ENCODE assay signal across 10 cellular contexts in genomic region chr12:50032516-50033316, GRCh38. TPM values are rescaled to one million over a fixed set of nuclear protein-coding genes. Genes with fewer than 3 reads are reported as not detected.
DNase-seq lines count a peak whose midpoint lies in the region; ATAC-seq, FAIRE-seq and TF ChIP-seq lines count a peak whose summit lies in the region.
"Had no signal": no experiment of that assay in that cellular context is flagged by ENCODE, and none has a peak within 500 bp of the region (broad histone marks: within the 10 kb centered on the region; RNA-seq: fewer than 3 reads in every experiment).

No MANE protein-coding gene starts in this region.

- H2AFZ ChIP-seq in mammary epithelial cell (ENCODE audit: low read depth, low read length) = peak overlapping the region; percentile 76
- H2AFZ ChIP-seq in keratinocyte (ENCODE audit: control insufficient read depth, low read length) = peak overlapping the region; percentile 61

- peaks cover 8% of the 10 kb centered on the region for H3K4me1 Mint-ChIP-seq in stimulated activated memory B cell treated with anti-CD40 and anti-IgM and Interleukin-4, amounts not matched to agents 10 μg/mL and 1 μg/mL and 100 μg/mL, for 72 hours

- no peaks in the 10 kb centered on the region for H3K36me3 ChIP-seq in HUES64 (ENCODE audit: insufficient read depth, low read length)
- H3K36me3 ChIP-seq in mammary epithelial cell (ENCODE audit: insufficient read depth, low read length) = no peaks in the 10 kb centered on the region
- no peaks in the 10 kb centered on the region for H3K36me3 ChIP-seq in keratinocyte (ENCODE audit: control insufficient read depth in 2 of 2, extremely low read depth in 1 of 2, insufficient read depth in 2 of 2, low read length in 2 of 2)

- intact Hi-C loops in mammary epithelial cell (cut with micrococcal nuclease) = no loop called here

- H3K4me3 ChIP-seq in HUES64 (ENCODE audit: low read length) (peak overlapping the region; percentile 57), mammary epithelial cell (replicated peaks in 1 of 3; ENCODE audit: insufficient read depth in 1 of 3, low read depth in 2 of 3, low read length in 3 of 3) (no peak overlapping the region), keratinocyte (ENCODE audit: control insufficient read depth in 2 of 3, extremely low read depth in 1 of 3, insufficient read depth in 2 of 3, low read depth in 1 of 3, low read length in 3 of 3) (no peak overlapping the region)

- H3K36me3 Mint-ChIP-seq in stimulated activated memory B cell treated with anti-CD40 and anti-IgM and Interleukin-4, amounts not matched to agents 10 μg/mL and 1 μg/mL and 100 μg/mL, for 72 hours = no peaks in the 10 kb centered on the region

- in situ Hi-C loops in mammary epithelial cell (cut with MboI; ENCODE audit: low sequenced_read_pairs in 2 of 2) (no loop called here), GM13977 (cut with MboI; ENCODE audit: low pct_unique_long_range_greater_than_20kb, low sequenced_read_pairs, unreplicated experiment) (no loop called here)

- no TSS peak for BruUV-seq in mammary epithelial cell (replicated peaks; lab: Mats Ljungman, UMichigan)

- H3K9ac ChIP-seq in HUES64 (ENCODE audit: low read depth, low read length) (peak overlapping the region; percentile 9; the same call in 1 of the 2 replicates), mammary epithelial cell (ENCODE audit: insufficient read depth, low read length) (no peak overlapping the region), keratinocyte (ENCODE audit: control insufficient read depth, extremely low read depth, insufficient read depth, low read length) (no peak overlapping the region)

- H3K4me1 ChIP-seq in HUES64 (ENCODE audit: insufficient read depth, low read length) (no peaks in the 10 kb centered on the region), mammary epithelial cell (ENCODE audit: insufficient read depth, low read length) (peaks cover 3% of the 10 kb centered on the region), keratinocyte (ENCODE audit: control insufficient read depth, extremely low read depth, insufficient read depth, low read length) (peaks cover 4% of the 10 kb centered on the region)

- no peaks in the 10 kb centered on the region for H4K20me1 ChIP-seq in mammary epithelial cell (ENCODE audit: insufficient read depth, low read length)
- no peaks in the 10 kb centered on the region for H4K20me1 ChIP-seq in keratinocyte (ENCODE audit: control insufficient read depth, extremely low read depth, insufficient read depth, low read length)

- peak overlapping the region; percentile 25 for H3K27ac Mint-ChIP-seq in stimulated activated memory B cell treated with anti-CD40 and anti-IgM and Interleukin-4, amounts not matched to agents 10 μg/mL and 1 μg/mL and 100 μg/mL, for 72 hours

- FAIRE-seq in keratinocyte (lab: Jason Lieb, UNC) = no peak
- FAIRE-seq: TTC549 had no signal

- no peaks in the 10 kb centered on the region for H3K79me2 ChIP-seq in mammary epithelial cell (ENCODE audit: insufficient read depth, low read length)
- H3K79me2 ChIP-seq in keratinocyte (ENCODE audit: control insufficient read depth, insufficient read depth, low read length) = no peaks in the 10 kb centered on the region

- no peak for DNase-seq in mammary epithelial cell
- no peak for DNase-seq in keratinocyte (ENCODE audit: low read depth, low spot score)
- no peak for DNase-seq in mucosa of gallbladder (ENCODE audit: low spot score)
- no peak for DNase-seq in T1000 (lab: John Stamatoyannopoulos, UW)
- no peak for DNase-seq in GM13977 (ENCODE audit: low spot score)
- DNase-seq: central memory CD4-positive, alpha-beta T cell; NCI-H146 had no signal

- H3K4me2 ChIP-seq in mammary epithelial cell (ENCODE audit: insufficient read depth, low read depth, low read length) = peak overlapping the region; percentile 77
- peak overlapping the region; percentile 16 for H3K4me2 ChIP-seq in keratinocyte (ENCODE audit: control insufficient read depth, extremely low read depth, insufficient read depth, low read depth, low read length)

- CTCF ChIA-PET in mammary epithelial cell (lab: Charles Lee; ENCODE audit: low non-redundant PET) = no interaction called here

- WGBS in HUES64 = 21% methylated on average over 55 of the region's 56 CpGs
- WGBS in mammary epithelial cell (ENCODE audit: low coverage, missing lambda C conversion rate) = 50% methylated on average over 11 of the region's 56 CpGs

- dilution Hi-C loops in mammary epithelial cell (cut with HindIII; ENCODE audit: low sequenced_read_pairs) (no loop called here), keratinocyte (cut with MboI; ENCODE audit: extremely low pct_ligation_motif_present, low sequenced_read_pairs) (no loop called here)

- peak; percentile 55 for ATAC-seq in stimulated activated memory B cell treated with anti-CD40 and anti-IgM and Interleukin-4, amounts not matched to agents 10 μg/mL and 1 μg/mL and 100 μg/mL, for 72 hours

- H3K9me3 Mint-ChIP-seq in stimulated activated memory B cell treated with anti-CD40 and anti-IgM and Interleukin-4, amounts not matched to agents 10 μg/mL and 1 μg/mL and 100 μg/mL, for 72 hours = no peaks in the 10 kb centered on the region

- peaks cover 11% of the 10 kb centered on the region for H3K27me3 Mint-ChIP-seq in stimulated activated memory B cell treated with anti-CD40 and anti-IgM and Interleukin-4, amounts not matched to agents 10 μg/mL and 1 μg/mL and 100 μg/mL, for 72 hours

- H3K27me3 ChIP-seq in HUES64 (ENCODE audit: insufficient read depth, low read length) (peaks cover 10% of the 10 kb centered on the region; the same call in 1 of the 2 replicates), mammary epithelial cell (ENCODE audit: insufficient read depth, low read length) (no peaks in the 10 kb centered on the region), keratinocyte (ENCODE audit: control insufficient read depth, extremely low read depth, insufficient read depth, low read length) (no peaks in the 10 kb centered on the region)

- H3K27ac ChIP-seq in HUES64 (ENCODE audit: low read depth, low read length) = no peak overlapping the region
- H3K27ac ChIP-seq in mammary epithelial cell (ENCODE audit: insufficient read depth, low read depth, low read length) = no peak overlapping the region
- H3K27ac ChIP-seq in keratinocyte (ENCODE audit: control insufficient read depth, insufficient read depth, low read length) = no peak overlapping the region

- no peaks in the 10 kb centered on the region for H3K9me3 ChIP-seq in HUES64 (ENCODE audit: insufficient read depth, low read depth, low read length)
- no peaks in the 10 kb centered on the region for H3K9me3 ChIP-seq in mammary epithelial cell (replicated peaks; ENCODE audit: insufficient read depth, low read length)
- H3K9me3 ChIP-seq in keratinocyte (ENCODE audit: control insufficient read depth, low read depth, low read length) = no peaks in the 10 kb centered on the region

- H3K4me3 Mint-ChIP-seq in stimulated activated memory B cell treated with anti-CD40 and anti-IgM and Interleukin-4, amounts not matched to agents 10 μg/mL and 1 μg/mL and 100 μg/mL, for 72 hours = peak overlapping the region; percentile 52

- H3K9me1 ChIP-seq in keratinocyte (ENCODE audit: control insufficient read depth, extremely low read depth, insufficient read depth, low read length) = no peaks in the 10 kb centered on the region

- TF ChIP-seq CTCF in mammary epithelial cell (conservative IDR thresholded peaks at IDR 0.05 in 1 of 2, IDR thresholded peaks at IDR 0.05 in 1 of 2; ENCODE audit: extremely low read depth in 1 of 2, insufficient read depth in 1 of 2, low read depth in 1 of 2, low read length in 2 of 2) (no peak), keratinocyte (optimal IDR thresholded peaks at IDR 0.05 in 1 of 3, IDR thresholded peaks at IDR 0.05 in 1 of 3, conservative IDR thresholded peaks at IDR 0.05 in 1 of 3; ENCODE audit: extremely low read depth in 1 of 3, insufficient read depth in 2 of 3, low read length in 3 of 3) (no peak), GM13977 (IDR thresholded peaks at IDR 0.05; ENCODE audit: extremely low read depth, insufficient read depth, missing control alignments) (no peak)

RNA-seq across cellular contexts. Expression of gene RACGAP1, which starts 7.4 kb away (rescaled TPM):
- 33.0 TPM for polyA plus RNA-seq in HUES64 (2013, experiment 1 of 2)
- 43.9 TPM for polyA plus RNA-seq in HUES64 (2013, experiment 2 of 2)
- total RNA-seq in mammary epithelial cell = 10 to 100 TPM; 24.2 to 91.8 TPM
- 52.7 TPM for polyA plus RNA-seq in mammary epithelial cell
- 113 TPM for polyA minus RNA-seq in mammary epithelial cell
- polyA plus RNA-seq in keratinocyte = 27.7 to 57.1 TPM (median 45.2 TPM) in 3 replicates
- 23.0 TPM for polyA plus RNA-seq in keratinocyte (2011; ENCODE audit: low read depth)
- polyA plus RNA-seq in keratinocyte (2011; cell fraction: cytosol; rRNA removed) = 28.6 and 33.2 TPM in 2 replicates
- polyA plus RNA-seq in keratinocyte (2011; cell fraction: nucleus; rRNA removed) = 36.0 and 38.0 TPM in 2 replicates
- polyA plus RNA-seq in keratinocyte (2012; ENCODE audit: low replicate concordance) = 11.4 and 46.5 TPM in 2 replicates
- 32.5 to 86.8 TPM (median 60.9 TPM) in 3 replicates for polyA minus RNA-seq in keratinocyte
- polyA minus RNA-seq in keratinocyte (2011; cell fraction: cytosol; rRNA and poly(A)+ RNA removed) = 34.7 TPM
- 19.9 and 36.4 TPM in 2 replicates for polyA minus RNA-seq in keratinocyte (2011; cell fraction: nucleus; rRNA and poly(A)+ RNA removed)
- 16.6 TPM for total RNA-seq in mucosa of gallbladder

RNA-seq across cellular contexts. Expression of gene ASIC1, which starts 24.7 kb away (rescaled TPM):
- 3.3 TPM for polyA plus RNA-seq in HUES64 (2013, experiment 1 of 2)
- 4.5 TPM for polyA plus RNA-seq in HUES64 (2013, experiment 2 of 2)
- total RNA-seq in mammary epithelial cell = 10 to 100 TPM in 1 of 2 donors, 1 to 10 TPM in 1; 3.0 to 10.5 TPM
- 6.4 TPM for polyA plus RNA-seq in mammary epithelial cell
- 4.3 TPM for polyA minus RNA-seq in mammary epithelial cell
- 5.7 to 8.3 TPM (median 5.7 TPM) in 3 replicates for polyA plus RNA-seq in keratinocyte
- polyA plus RNA-seq in keratinocyte (2011; ENCODE audit: low read depth) = 0.46 TPM
- 4.0 and 5.1 TPM in 2 replicates for polyA plus RNA-seq in keratinocyte (2011; cell fraction: cytosol; rRNA removed)
- polyA plus RNA-seq in keratinocyte (2011; cell fraction: nucleus; rRNA removed) = 15.8 and 19.7 TPM in 2 replicates
- polyA plus RNA-seq in keratinocyte (2012; ENCODE audit: low replicate concordance) = 0.47 and 5.4 TPM in 2 replicates
- 8.2 to 10.1 TPM (median 9.4 TPM) in 3 replicates for polyA minus RNA-seq in keratinocyte
- polyA minus RNA-seq in keratinocyte (2011; cell fraction: cytosol; rRNA and poly(A)+ RNA removed) = 5.0 TPM
- 9.2 and 10.4 TPM in 2 replicates for polyA minus RNA-seq in keratinocyte (2011; cell fraction: nucleus; rRNA and poly(A)+ RNA removed)
- total RNA-seq in mucosa of gallbladder = 4.1 TPM

RNA-seq across cellular contexts. Expression of gene SMARCD1, which starts 52.4 kb away (rescaled TPM):
- polyA plus RNA-seq in HUES64 (2013, experiment 1 of 2) = 134 TPM
- 125 TPM for polyA plus RNA-seq in HUES64 (2013, experiment 2 of 2)
- 100 to 1,000 TPM; 106 to 107 TPM for total RNA-seq in mammary epithelial cell
- 70.9 TPM for polyA plus RNA-seq in mammary epithelial cell
- 134 TPM for polyA minus RNA-seq in mammary epithelial cell
- polyA plus RNA-seq in keratinocyte = 48.8 to 91.5 TPM (median 56.6 TPM) in 3 replicates
- 8.5 TPM for polyA plus RNA-seq in keratinocyte (2011; ENCODE audit: low read depth)
- polyA plus RNA-seq in keratinocyte (2011; cell fraction: cytosol; rRNA removed) = 55.1 and 66.1 TPM in 2 replicates
- polyA plus RNA-seq in keratinocyte (2011; cell fraction: nucleus; rRNA removed) = 111 and 123 TPM in 2 replicates
- polyA plus RNA-seq in keratinocyte (2012; ENCODE audit: low replicate concordance) = 22.9 and 58.4 TPM in 2 replicates
- polyA minus RNA-seq in keratinocyte = 60.3 to 102 TPM (median 82.5 TPM) in 3 replicates
- 50.6 TPM for polyA minus RNA-seq in keratinocyte (2011; cell fraction: cytosol; rRNA and poly(A)+ RNA removed)
- polyA minus RNA-seq in keratinocyte (2011; cell fraction: nucleus; rRNA and poly(A)+ RNA removed) = 31.0 and 51.3 TPM in 2 replicates
- 49.5 TPM for total RNA-seq in mucosa of gallbladder

RNA-seq across cellular contexts. Expression of gene AQP6, which starts 60.0 kb away (rescaled TPM):
- not detected for polyA plus RNA-seq in HUES64 (2013, experiment 1 of 2)
- not detected for polyA plus RNA-seq in HUES64 (2013, experiment 2 of 2)
- under 1 TPM in 1 of 2 donors, not detected in 1; 0.14 TPM for total RNA-seq in mammary epithelial cell
- 0.09 TPM for polyA plus RNA-seq in mammary epithelial cell
- not detected for polyA minus RNA-seq in mammary epithelial cell
- 0.28 to 0.57 TPM (median 0.45 TPM) in 3 replicates for polyA plus RNA-seq in keratinocyte
- not detected for polyA plus RNA-seq in keratinocyte (2011; ENCODE audit: low read depth)
- polyA plus RNA-seq in keratinocyte (2011; cell fraction: cytosol; rRNA removed) = 0.10 and 0.13 TPM in 2 replicates
- polyA plus RNA-seq in keratinocyte (2011; cell fraction: nucleus; rRNA removed) = 0.84 and 1.1 TPM in 2 replicates
- 0.07 and 0.09 TPM in 2 replicates for polyA plus RNA-seq in keratinocyte (2012; ENCODE audit: low replicate concordance)
- polyA minus RNA-seq in keratinocyte = 0.26 to 0.89 TPM (median 0.39 TPM) in 3 replicates
- not detected for polyA minus RNA-seq in keratinocyte (2011; cell fraction: cytosol; rRNA and poly(A)+ RNA removed)
- polyA minus RNA-seq in keratinocyte (2011; cell fraction: nucleus; rRNA and poly(A)+ RNA removed) = 0.11 and 1.2 TPM in 2 replicates
- 0.32 TPM for total RNA-seq in mucosa of gallbladder
